Comparison of ENCODE assay signal across 8 cellular contexts in genomic region chr12:118103231-118103600, GRCh38. TPM values are rescaled to one million over a fixed set of nuclear protein-coding genes. Genes with fewer than 3 reads are reported as not detected.
DNase-seq lines count a peak whose midpoint lies in the region; FAIRE-seq and TF ChIP-seq lines count a peak whose summit lies in the region.

No MANE protein-coding gene starts in this region.

- H3K36me3 ChIP-seq in MG63 (no peaks in the 10 kb centered on the region), adrenal gland (replicated peaks in 1 of 2) (no peaks in the 10 kb centered on the region)

- DNase-seq in DMS79 treated with DMSO at 0.1 percent for 48 hours (lab: John Stamatoyannopoulos, UW) (peak; percentile 50), DMS79 (lab: John Stamatoyannopoulos, UW) (no peak), MG63 (no peak), adrenal gland (no peak), iPS-NIHi7 (ENCODE audit: extremely low spot score) (peak; percentile 35), NCI-H2081 (lab: John Stamatoyannopoulos, UW) (no peak), GM12892 (ENCODE audit: insufficient read length) (no peak)
- DNase-seq in stimulated activated CD4-positive, alpha-beta T cell treated with anti-CD3 and anti-CD28 coated beads, Interleukin-15, amount 100 ng/mL, for 24 hours, result peak; percentile 29

- peak overlapping the region; percentile 53 to 92 (median 71) for H3K27ac ChIP-seq in adrenal gland

- WGBS in adrenal gland, 4 donors, result 0% methylated on average over 6 to 30 of the region's 30 CpGs

- TF ChIP-seq POLR2A in adrenal gland (IDR thresholded peaks at IDR 0.05), result no peak
- TF ChIP-seq POLR2A in GM12892 (IDR thresholded peaks at IDR 0.05; ENCODE audit: low read depth, low read length), result no peak

- no peak for FAIRE-seq in GM12892 (lab: Jason Lieb, UNC)

- no peaks in the 10 kb centered on the region for H3K9me3 ChIP-seq in MG63
- H3K9me3 ChIP-seq in adrenal gland (replicated peaks in 1 of 3), result no peaks in the 10 kb centered on the region

- peaks cover 5 to 19% of the 10 kb centered on the region in 2 donors for H3K4me1 ChIP-seq in adrenal gland (replicated peaks in 1 of 2)

- no peaks in the 10 kb centered on the region for H3K27me3 ChIP-seq in MG63
- H3K27me3 ChIP-seq in adrenal gland, result no peaks in the 10 kb centered on the region

- intact Hi-C loops in adrenal gland (cut with DNase I), result no loop called here

- H3K4me3 ChIP-seq in MG63, result peak overlapping the region; percentile 68
- peak overlapping the region; percentile 47 to 89 (median 69) for H3K4me3 ChIP-seq in adrenal gland

- no peak for TF ChIP-seq CTCF in adrenal gland (IDR thresholded peaks at IDR 0.05)

RNA-seq across cellular contexts. Expression of gene VSIG10, which starts 0.6 kb away (rescaled TPM):
- 23.9 and 29.4 TPM in 2 replicates for total RNA-seq in MG63 (2014; rRNA removed; shearing (Covaris generic); ENCODE audit: low replicate concordance)
- 10 to 100 TPM; 33.1 to 87.6 (median 68.1) TPM for total RNA-seq in adrenal gland
- polyA plus RNA-seq in adrenal gland, result 10 to 100 TPM; 28.6 to 46.3 (median 31.8) TPM
- 7.5 TPM for polyA plus RNA-seq in GM12892 (2012; ENCODE audit: missing spikeins)

RNA-seq across cellular contexts. Expression of gene PEBP1, which starts 32.7 kb away (rescaled TPM):
- 213 and 258 TPM in 2 replicates for total RNA-seq in MG63 (2014; rRNA removed; shearing (Covaris generic); ENCODE audit: low replicate concordance)
- total RNA-seq in adrenal gland, result 1,000 to 10,000 TPM; 1,179 to 3,690 (median 2,679) TPM
- polyA plus RNA-seq in adrenal gland, result 1,000 to 10,000 TPM; 1,847 to 2,719 (median 2,102) TPM
- polyA plus RNA-seq in GM12892 (2012; ENCODE audit: missing spikeins), result 188 TPM

RNA-seq across cellular contexts. Expression of gene WSB2, which starts 42.2 kb away (rescaled TPM):
- 131 and 158 TPM in 2 replicates for total RNA-seq in MG63 (2014; rRNA removed; shearing (Covaris generic); ENCODE audit: low replicate concordance)
- 100 to 1,000 TPM in 6 of 8 donors, 10 to 100 TPM in 2; 95.2 to 201 (median 111) TPM for total RNA-seq in adrenal gland
- 100 to 1,000 TPM in 1 of 3 donors, 10 to 100 TPM in 2; 50.0 to 162 (median 60.8) TPM for polyA plus RNA-seq in adrenal gland
- polyA plus RNA-seq in GM12892 (2012; ENCODE audit: missing spikeins), result 40.3 TPM

Comparison
In these comparisons a context has a peak if more than half of its experiments do, and no peak if none do; other contexts are left out.
1. DNase-seq: peak in DMS79 treated with DMSO at 0.1 percent for 48 hours (single experiment), iPS-NIHi7 (single experiment) and stimulated activated CD4-positive, alpha-beta T cell treated with anti-CD3 and anti-CD28 coated beads, Interleukin-15, amount 100 ng/mL, for 24 hours (single experiment); none in DMS79 (single experiment), MG63 (single experiment), adrenal gland (0 of 7), NCI-H2081 (0 of 2) and GM12892 (single experiment).